Comparison of ENCODE assay signal across 7 cellular contexts in the genomic region with DNA sequence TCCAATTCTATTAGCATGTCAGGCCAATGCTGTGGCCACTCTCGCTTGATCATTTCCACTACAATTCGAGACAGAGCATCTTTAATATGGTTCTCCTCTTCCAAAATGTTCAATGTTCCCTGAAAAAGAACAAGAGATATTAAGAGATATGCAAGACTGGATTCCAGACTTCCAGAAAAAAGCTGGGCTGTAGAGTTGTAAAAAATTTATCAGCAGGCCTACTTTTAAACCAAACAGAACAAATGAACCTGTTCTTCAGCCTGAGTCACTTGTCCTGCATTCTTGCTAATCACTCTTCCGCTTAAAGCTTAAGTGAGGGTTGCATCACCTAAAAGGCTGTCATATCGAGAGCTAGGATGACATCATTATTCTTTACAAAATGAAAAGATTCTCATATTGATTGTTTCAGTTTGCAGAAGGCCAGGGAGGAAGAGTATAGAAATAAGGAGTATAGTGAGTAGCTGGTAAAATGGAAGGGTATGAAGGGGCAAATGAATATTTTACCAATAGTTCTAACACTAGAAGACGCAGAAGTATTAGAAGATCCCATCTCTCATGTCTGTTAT. TPM values are rescaled to one million over a fixed set of nuclear protein-coding genes. Genes with fewer than 3 reads are reported as not detected.
DNase-seq lines count a peak whose midpoint lies in the region; ATAC-seq and TF ChIP-seq lines count a peak whose summit lies in the region.
"Had no signal": no experiment of that assay in that cellular context is flagged by ENCODE, and none has a peak within 500 bp of the region (broad histone marks: within the 10 kb centered on the region; RNA-seq: fewer than 3 reads in every experiment).

No MANE protein-coding gene starts in this region.

- POLR2A ChIA-PET in PC-9 (lab: Charles Lee; ENCODE audit: unreplicated experiment), result interaction anchor here (0.6 kb wide), 2 partner anchors 122 to 366 kb away, joined by 4 to 8 read pairs; no protein-coding TSS in a partner anchor

- peaks cover 43% of the 10 kb centered on the region for H3K36me3 ChIP-seq in PC-9 (ENCODE audit: low read depth)

- H3K4me3 ChIP-seq in PC-9 (no peak overlapping the region), fibroblast of mammary gland (ENCODE audit: control insufficient read depth, low read depth, low read length) (no peak overlapping the region)

- peak; percentile 64 for DNase-seq in GM13976 (ENCODE audit: low spot score)
- peak in 1 of 2 experiments; percentile 82 for DNase-seq in PC-9
- DNase-seq in fibroblast of mammary gland (ENCODE audit: low read depth), result peak; percentile 34
- no peak for DNase-seq in cortex of kidney (lab: John Stamatoyannopoulos, UW)
- no peak for DNase-seq in NCI-H2107 treated with DMSO at 0.1 percent for 48 hours (lab: John Stamatoyannopoulos, UW; ENCODE audit: unreplicated experiment)
- no peak for DNase-seq in left ventricle myocardium superior
- DNase-seq: NCI-H2227 treated with DMSO at 0.1 percent for 48 hours had no signal

- TF ChIP-seq CTCF in GM13976 (IDR thresholded peaks at IDR 0.05; ENCODE audit: borderline replicate concordance, control extremely low read depth, extremely low read depth, insufficient read depth, missing control alignments), result no peak
- no peak for TF ChIP-seq CTCF in PC-9 (conservative IDR thresholded peaks at IDR 0.05)
- TF ChIP-seq CTCF in fibroblast of mammary gland (conservative IDR thresholded peaks at IDR 0.05; ENCODE audit: control insufficient read depth, insufficient read depth, low read depth, low read length), result no peak

- peaks cover 28% of the 10 kb centered on the region; the same call in 1 of the 2 replicates for H3F3A ChIP-seq in PC-9 (ENCODE audit: insufficient read depth, low read depth)

- H3K4me2 ChIP-seq in PC-9, result peak overlapping the region; percentile 24; the same call in 1 of the 2 replicates

- no peaks in the 10 kb centered on the region for H3K9me3 ChIP-seq in PC-9 (ENCODE audit: insufficient read depth, low read depth)

- H3K27me3 ChIP-seq in PC-9 (ENCODE audit: insufficient read depth, low read depth), result no peaks in the 10 kb centered on the region

- peaks cover 21% of the 10 kb centered on the region for H3K4me1 ChIP-seq in PC-9 (replicated peaks; ENCODE audit: insufficient read depth)

- ATAC-seq in left ventricle myocardium superior, result no peak

- no peaks in the 10 kb centered on the region for H3K9me2 ChIP-seq in PC-9 (ENCODE audit: insufficient read depth)

- in situ Hi-C loops in GM13976 (cut with MboI; ENCODE audit: low sequenced_read_pairs, unreplicated experiment), result no loop called here

- peaks cover 35% of the 10 kb centered on the region for H3K79me2 ChIP-seq in PC-9 (ENCODE audit: low read depth)

- no TSS peak for BruUV-seq in PC-9 (replicated peaks; lab: Mats Ljungman, UMichigan)

- peaks cover 4% of the 10 kb centered on the region; the same call in 1 of the 2 replicates for H4K20me1 ChIP-seq in PC-9 (ENCODE audit: insufficient read depth)

- peak overlapping the region; percentile 77 for H3K27ac ChIP-seq in PC-9

- intact Hi-C loops in PC-9 (cut with micrococcal nuclease; ENCODE audit: unreplicated experiment), result no loop called here
- intact Hi-C loops in left ventricle myocardium superior (cut with micrococcal nuclease), result no loop called here

- CTCF ChIA-PET in PC-9 (lab: Charles Lee), result interaction anchor here (0.5 kb wide), 2 partner anchors 495 to 649 kb away, joined by 3 to 14 read pairs; a partner anchor contains a TSS

- no peak overlapping the region for H2AFZ ChIP-seq in PC-9

RNA-seq across cellular contexts. Expression of a gene that starts 4.9 kb away (rescaled TPM):
- total RNA-seq in PC-9 (2021) (36.1 and 42.4 TPM in 2 replicates), left ventricle myocardium superior (13.1 TPM)

RNA-seq across cellular contexts. Expression of a gene that starts 5.0 kb away (rescaled TPM):
- 21.0 and 39.3 TPM in 2 replicates for total RNA-seq in PC-9 (2021)
- 8.7 TPM for total RNA-seq in left ventricle myocardium superior

RNA-seq across cellular contexts. Expression of a gene that starts 54.1 kb away (rescaled TPM):
- total RNA-seq in PC-9 (2021) (41.4 and 42.2 TPM in 2 replicates), left ventricle myocardium superior (16.9 TPM)

RNA-seq across cellular contexts. Expression of a gene that starts 54.2 kb away (rescaled TPM):
- total RNA-seq in PC-9 (2021) (91.3 and 98.4 TPM in 2 replicates), left ventricle myocardium superior (63.0 TPM)

RNA-seq across cellular contexts. Expression of a gene that starts 58.1 kb away (rescaled TPM):
- total RNA-seq in PC-9 (2021), result 70.8 and 89.4 TPM in 2 replicates
- 23.6 TPM for total RNA-seq in left ventricle myocardium superior

Comparison
In these comparisons a context has a peak if more than half of its experiments do, and no peak if none do; other contexts are left out.
1. DNase-seq: peak in GM13976 (single experiment) and fibroblast of mammary gland (single experiment); none in cortex of kidney (single experiment), NCI-H2107 treated with DMSO at 0.1 percent for 48 hours (single experiment) and left ventricle myocardium superior (single experiment).